In genomic region chr18:10296491-10296890, GRCh38 we compare ENCODE assay signal across 27 cellular contexts.
DNase-seq lines count a peak whose midpoint lies in the region; ATAC-seq, FAIRE-seq and TF ChIP-seq lines count a peak whose summit lies in the region.
"Had no signal": no experiment of that assay in that cellular context is flagged by ENCODE, and none has a peak within 500 bp of the region (broad histone marks: within the 10 kb centered on the region; RNA-seq: fewer than 3 reads in every experiment).

No MANE protein-coding gene starts in this region.

- no peaks in the 10 kb centered on the region for H3K36me3 ChIP-seq in BLaER1
- H3K36me3 ChIP-seq in astrocyte (ENCODE audit: insufficient read depth, low read length): no peaks in the 10 kb centered on the region
- H3K36me3 ChIP-seq: Peyer's patch had no signal

- no peak overlapping the region for H3K4me3 ChIP-seq in BLaER1
- no peak overlapping the region for H3K4me3 ChIP-seq in astrocyte (ENCODE audit: insufficient read depth, low read depth, low read length)
- H3K4me3 ChIP-seq: Peyer's patch had no signal

- no peak overlapping the region for H3K9ac ChIP-seq in BLaER1
- no peak overlapping the region for H3K9ac ChIP-seq in astrocyte (ENCODE audit: low read length)

- H3K4me1 Mint-ChIP-seq in astrocyte (ENCODE audit: low read depth, unreplicated experiment): peaks cover 12% of the 10 kb centered on the region
- H3K4me1 Mint-ChIP-seq: CD8-positive, alpha-beta memory T cell; T-helper 17 cell had no signal

- H2AFZ ChIP-seq in astrocyte (ENCODE audit: low read depth, low read length): no peak overlapping the region

- peak; percentile 29 for DNase-seq in M059J (ENCODE audit: low read depth)
- peak; percentile 16 for DNase-seq in astrocyte (ENCODE audit: low read depth)
- peak; percentile 16 for DNase-seq in iris pigment epithelial cell (ENCODE audit: low read depth)
- no peak for DNase-seq in SHP77 (lab: John Stamatoyannopoulos, UW)
- DNase-seq in NCI-H2107 (lab: John Stamatoyannopoulos, UW): no peak
- no peak for DNase-seq in SW 1271 (lab: John Stamatoyannopoulos, UW)
- DNase-seq: 8988T; Calu3; CD8-positive, alpha-beta memory T cell; DMS153; H9; HFFc6; MM.1S; NCI-H1092; NCI-H1436; NCI-H187 treated with DMSO at 0.1 percent for 48 hours; NCI-H226; NCI-H524; NCI-H774; NK-92 treated with Interleukin-12 subunit alpha and Interleukin-12 subunit beta, amount 100 ng/mL, for 24 hours; T-helper 17 cell had no signal

- ATAC-seq in HG03342 (IDR thresholded peaks at IDR 0.05; ENCODE audit: unreplicated experiment): no peak
- ATAC-seq: T-helper 17 cell had no signal

- TF ChIP-seq CTCF in astrocyte (IDR thresholded peaks at IDR 0.05; ENCODE audit: insufficient read depth, low read depth, low read length): no peak

- no peaks in the 10 kb centered on the region for H3K36me3 Mint-ChIP-seq in astrocyte (ENCODE audit: low read depth, unreplicated experiment)
- H3K36me3 Mint-ChIP-seq: CD8-positive, alpha-beta memory T cell had no signal

- H3K27ac ChIP-seq in BLaER1 (no peak overlapping the region), astrocyte (ENCODE audit: low read depth, low read length) (no peak overlapping the region)
- H3K27ac ChIP-seq: C4-2B, Peyer's patch had no signal

- H4K20me1 ChIP-seq in BLaER1 (no peaks in the 10 kb centered on the region), astrocyte (ENCODE audit: insufficient read depth, low read length) (no peaks in the 10 kb centered on the region)

- H3K9me3 Mint-ChIP-seq in astrocyte (ENCODE audit: unreplicated experiment): peaks cover 2% of the 10 kb centered on the region
- H3K9me3 Mint-ChIP-seq: HFFc6 had no signal

- no peak overlapping the region for H3K4me3 Mint-ChIP-seq in astrocyte (ENCODE audit: unreplicated experiment)
- H3K4me3 Mint-ChIP-seq: CD8-positive, alpha-beta memory T cell; H9; HFFc6; T-helper 17 cell had no signal

- H3K4me2 ChIP-seq in BLaER1 (peak overlapping the region; percentile 80), astrocyte (ENCODE audit: low read length) (no peak overlapping the region)

- no peaks in the 10 kb centered on the region for H3K27me3 ChIP-seq in BLaER1
- H3K27me3 ChIP-seq in astrocyte (ENCODE audit: insufficient read depth, low read length): no peaks in the 10 kb centered on the region
- H3K27me3 ChIP-seq: Peyer's patch had no signal

- H3K27me3 Mint-ChIP-seq in astrocyte (ENCODE audit: low read depth, unreplicated experiment): peaks cover 2% of the 10 kb centered on the region
- H3K27me3 Mint-ChIP-seq: T-helper 17 cell had no signal

- H3K4me1 ChIP-seq in BLaER1: peaks cover 81% of the 10 kb centered on the region
- H3K4me1 ChIP-seq in astrocyte (ENCODE audit: insufficient read depth, low read length): no peaks in the 10 kb centered on the region
- H3K4me1 ChIP-seq: Peyer's patch had no signal

- FAIRE-seq in astrocyte (lab: Jason Lieb, UNC): no peak
- FAIRE-seq: G401.6, HTR-8/SVneo had no signal

- no peak overlapping the region for H3K27ac Mint-ChIP-seq in astrocyte (ENCODE audit: unreplicated experiment)
- H3K27ac Mint-ChIP-seq: CD8-positive, alpha-beta memory T cell; H9; HFFc6; T-helper 17 cell had no signal

- no peaks in the 10 kb centered on the region for H3K79me2 ChIP-seq in astrocyte (ENCODE audit: insufficient read depth, low read length)

- H3K9me3 ChIP-seq in BLaER1 (no peaks in the 10 kb centered on the region), astrocyte (ENCODE audit: insufficient read depth, low read depth, low read length) (no peaks in the 10 kb centered on the region)
- H3K9me3 ChIP-seq: Peyer's patch had no signal

Comparison
In these comparisons a context has a peak if more than half of its experiments do, and no peak if none do; other contexts are left out.
1. DNase-seq: peak in M059J (single experiment), astrocyte (single experiment) and iris pigment epithelial cell (single experiment); none in SHP77 (0 of 2), NCI-H2107 (single experiment) and SW 1271 (0 of 2).